11 cellular contexts compared by ENCODE assay signal in the genomic region with DNA sequence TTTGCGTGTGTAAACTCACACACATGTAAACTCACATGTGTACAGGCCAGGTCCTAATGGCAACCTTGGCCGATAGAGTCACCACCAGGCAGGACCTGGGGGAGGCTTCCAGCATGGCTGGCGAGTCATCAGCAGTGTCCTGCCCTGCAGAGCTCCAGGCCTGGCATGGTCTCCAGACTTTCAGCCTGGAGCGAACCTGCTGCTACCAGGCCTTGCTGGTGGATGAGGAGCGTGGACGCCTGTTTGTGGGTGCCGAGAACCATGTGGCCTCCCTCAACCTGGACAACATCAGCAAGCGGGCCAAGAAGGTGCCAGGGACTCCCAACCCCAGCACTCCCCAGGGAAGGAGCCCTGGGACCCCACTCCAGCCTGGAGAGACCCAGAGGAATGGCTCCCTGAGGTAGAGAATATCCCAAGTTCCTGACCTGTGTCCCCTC. TPM values are rescaled to one million over a fixed set of nuclear protein-coding genes. Genes with fewer than 3 reads are reported as not detected.
A peak's percentile ranks its signal among the peaks of the same experiment; 100 is the strongest.
DNase-seq lines count a peak whose midpoint lies in the region; ATAC-seq and TF ChIP-seq lines count a peak whose summit lies in the region.
"Had no signal": no experiment of that assay in that cellular context is flagged by ENCODE, and none has a peak within 500 bp of the region (broad histone marks: within the 10 kb centered on the region; RNA-seq: fewer than 3 reads in every experiment).

No MANE protein-coding gene starts in this region.

- peaks cover 31 to 53% of the 10 kb centered on the region in 2 donors for H3K4me1 ChIP-seq in ascending aorta
- H3K4me1 ChIP-seq in muscle layer of duodenum (ENCODE audit: control insufficient read depth in 1 of 2, insufficient read depth in 2 of 2, low read length in 2 of 2) = peaks cover 29 to 56% of the 10 kb centered on the region in 2 donors

- no peak for TF ChIP-seq CTCF in ascending aorta (IDR thresholded peaks at IDR 0.05)

- H3K9me3 ChIP-seq in ascending aorta (no peaks in the 10 kb centered on the region), muscle layer of duodenum (ENCODE audit: control insufficient read depth in 1 of 2, low read length in 2 of 2) (no peaks in the 10 kb centered on the region)
- H3K9me3 ChIP-seq: gastrocnemius medialis had no signal

- no peak for ATAC-seq in HG02885 (IDR thresholded peaks at IDR 0.05; ENCODE audit: poor library complexity, unreplicated experiment)
- ATAC-seq: gastrocnemius medialis had no signal

- no peaks in the 10 kb centered on the region for H3K27me3 ChIP-seq in ascending aorta
- H3K27me3 ChIP-seq in muscle layer of duodenum (ENCODE audit: low read depth, low read length) = peaks cover 1% of the 10 kb centered on the region
- H3K27me3 ChIP-seq: gastrocnemius medialis had no signal

- H3K4me3 ChIP-seq in ascending aorta (peak overlapping the region; percentile 49 to 70), muscle layer of duodenum (ENCODE audit: low read depth in 1 of 2, low read length in 2 of 2) (peak overlapping the region; percentile 59)

- intact Hi-C loops in ascending aorta (cut with DNase I) = loop anchor here (5.0 kb wide), 1 partner anchor 148 kb away; no protein-coding TSS in a partner anchor

- DNase-seq in AG20443 (ENCODE audit: low spot score) (peak; percentile 78), ascending aorta (ENCODE audit: low spot score in 2 of 2) (no peak), NCI-H345 (lab: John Stamatoyannopoulos, UW) (no peak), HuH-7.5 (ENCODE audit: low spot score) (no peak)
- DNase-seq: CD8-positive, alpha-beta memory T cell; gastrocnemius medialis; NCI-H1048; SHP77 treated with DMSO at 0.1 percent for 48 hours; stimulated activated naive CD4-positive, alpha-beta T cell treated with Interleukin-2 at 50 U/mL for 16 hours had no signal

- no peaks in the 10 kb centered on the region for H3K36me3 ChIP-seq in ascending aorta
- H3K36me3 ChIP-seq in muscle layer of duodenum (ENCODE audit: control insufficient read depth in 1 of 2, insufficient read depth in 2 of 2, low read length in 2 of 2) = no peaks in the 10 kb centered on the region
- H3K36me3 ChIP-seq: gastrocnemius medialis had no signal

- peak overlapping the region; percentile 85 to 97 for H3K27ac ChIP-seq in ascending aorta
- H3K27ac ChIP-seq in muscle layer of duodenum (ENCODE audit: low read length) = peak overlapping the region; percentile 93

RNA-seq across cellular contexts. Expression of a gene that starts 1.0 kb away (rescaled TPM):
- 24.2 TPM for total RNA-seq in ascending aorta

RNA-seq across cellular contexts. Expression of a gene that starts 8.9 kb away (rescaled TPM):
- not detected for total RNA-seq in ascending aorta
- total RNA-seq: CD8-positive, alpha-beta memory T cell had no signal

RNA-seq across cellular contexts. Expression of a gene that starts 22.2 kb away (rescaled TPM):
- 231 TPM for total RNA-seq in ascending aorta

RNA-seq across cellular contexts. Expression of a gene that starts 29.2 kb away (rescaled TPM):
- total RNA-seq in ascending aorta = not detected

RNA-seq across cellular contexts. Expression of a gene that starts 29.2 kb away (rescaled TPM):
- total RNA-seq in ascending aorta = 38.8 TPM
